8 cellular contexts compared by ENCODE assay signal in the genomic region with DNA sequence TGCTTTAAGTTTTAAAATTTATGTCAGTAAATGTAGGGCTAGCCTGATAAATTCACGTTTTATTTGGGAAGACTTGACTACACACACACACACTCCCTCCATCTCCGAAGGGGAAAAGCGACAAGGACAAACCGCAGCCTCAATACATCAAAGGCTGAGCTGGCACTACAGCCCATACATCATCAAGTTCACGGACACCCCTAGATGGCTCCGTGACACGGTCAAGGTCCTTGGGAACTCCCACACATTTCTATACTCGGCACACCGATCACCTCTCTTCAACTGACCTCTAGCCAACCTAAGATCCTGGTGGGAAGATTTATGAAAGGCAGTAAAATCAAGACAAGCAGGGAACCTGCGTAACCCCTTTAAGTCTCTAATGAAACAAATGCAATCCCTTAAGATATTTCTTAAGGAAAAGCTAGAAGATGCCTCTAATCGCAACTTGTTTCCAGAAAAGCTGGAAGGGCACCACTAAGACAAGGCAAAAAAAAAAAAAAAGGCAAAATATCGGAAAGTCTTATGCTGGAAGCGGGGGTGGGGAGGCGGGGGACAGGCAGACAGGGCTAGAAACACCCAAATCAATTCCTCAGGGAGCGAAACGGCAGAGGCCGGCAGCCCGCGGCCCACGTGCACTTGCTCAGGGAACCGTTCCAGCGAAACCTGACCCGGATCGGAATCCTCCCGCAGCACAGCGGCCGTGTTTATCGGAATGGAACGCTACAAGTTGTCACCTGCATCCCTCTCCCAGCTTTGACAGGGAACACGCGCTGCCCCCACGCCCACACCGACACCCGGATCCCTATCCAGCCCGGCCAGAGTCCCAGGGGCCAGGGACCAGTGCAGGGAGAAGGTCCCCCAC. TPM values are rescaled to one million over a fixed set of nuclear protein-coding genes. Genes with fewer than 3 reads are reported as not detected.
A peak's percentile ranks its signal among the peaks of the same experiment; 100 is the strongest.
DNase-seq lines count a peak whose midpoint lies in the region; ATAC-seq and TF ChIP-seq lines count a peak whose summit lies in the region.

No MANE protein-coding gene starts in this region.

- H3K4me3 ChIP-seq in WERI-Rb-1 (ENCODE audit: low read depth, low read length): peak overlapping the region; percentile 62
- peak overlapping the region; percentile 80 to 93 for H3K4me3 ChIP-seq in gastroesophageal sphincter
- H3K4me3 ChIP-seq in neural progenitor cell: peak overlapping the region; percentile 65

- H3K9me3 Mint-ChIP-seq in activated T-cell treated with anti-CD3 and anti-CD28 coated beads, Interleukin-2, amount 50 U/mL, for 24 hours: no peaks in the 10 kb centered on the region
- no peaks in the 10 kb centered on the region for H3K9me3 Mint-ChIP-seq in neural progenitor cell

- TF ChIP-seq CTCF in WERI-Rb-1 (IDR thresholded peaks at IDR 0.05; ENCODE audit: low read depth, low read length) (no peak), gastroesophageal sphincter (IDR thresholded peaks at IDR 0.05) (no peak), neural progenitor cell (IDR thresholded peaks at IDR 0.05) (no peak)

- H3K9me3 ChIP-seq in WERI-Rb-1 (ENCODE audit: severe bottlenecking): no peaks in the 10 kb centered on the region
- no peaks in the 10 kb centered on the region for H3K9me3 ChIP-seq in gastroesophageal sphincter
- H3K9me3 ChIP-seq in neural progenitor cell (ENCODE audit: low read depth): no peaks in the 10 kb centered on the region

- no peaks in the 10 kb centered on the region for H3K36me3 Mint-ChIP-seq in activated T-cell treated with anti-CD3 and anti-CD28 coated beads, Interleukin-2, amount 50 U/mL, for 24 hours (ENCODE audit: low read depth)
- H3K36me3 Mint-ChIP-seq in neural progenitor cell: no peaks in the 10 kb centered on the region

- no peak overlapping the region for H3K9ac ChIP-seq in neural progenitor cell

- no peak for ATAC-seq in gastroesophageal sphincter
- ATAC-seq in GM18873 (IDR thresholded peaks at IDR 0.05; ENCODE audit: low FRiP score, unreplicated experiment): no peak
- ATAC-seq in GM19328 (IDR thresholded peaks at IDR 0.05; ENCODE audit: unreplicated experiment): no peak

- no peaks in the 10 kb centered on the region for H3K79me2 ChIP-seq in neural progenitor cell (ENCODE audit: low read depth)

- no peaks in the 10 kb centered on the region for H3K36me3 ChIP-seq in WERI-Rb-1
- no peaks in the 10 kb centered on the region for H3K36me3 ChIP-seq in gastroesophageal sphincter
- no peaks in the 10 kb centered on the region for H3K36me3 ChIP-seq in neural progenitor cell

- no peak overlapping the region for H2AFZ ChIP-seq in neural progenitor cell (replicated peaks)

- H3K27ac Mint-ChIP-seq in activated T-cell treated with anti-CD3 and anti-CD28 coated beads, Interleukin-2, amount 50 U/mL, for 24 hours: no peak overlapping the region
- H3K27ac Mint-ChIP-seq in neural progenitor cell: no peak overlapping the region

- TF ChIP-seq POLR2A in gastroesophageal sphincter (IDR thresholded peaks at IDR 0.05): no peak

- 5 to 18% methylated on average over 15 to 18 of the region's 35 CpGs for WGBS in gastroesophageal sphincter (ENCODE audit: low coverage in 1 of 2), 2 donors

- H3K27me3 Mint-ChIP-seq in activated T-cell treated with anti-CD3 and anti-CD28 coated beads, Interleukin-2, amount 50 U/mL, for 24 hours: peaks cover 71% of the 10 kb centered on the region
- H3K27me3 Mint-ChIP-seq in neural progenitor cell (ENCODE audit: insufficient read depth, low read depth): peaks cover 40% of the 10 kb centered on the region

- no peaks in the 10 kb centered on the region for H3K27me3 ChIP-seq in WERI-Rb-1 (ENCODE audit: insufficient read depth, low read depth, severe bottlenecking)
- no peaks in the 10 kb centered on the region for H3K27me3 ChIP-seq in gastroesophageal sphincter
- H3K27me3 ChIP-seq in neural progenitor cell: peaks cover 98% of the 10 kb centered on the region

- peaks cover 14% of the 10 kb centered on the region for H4K20me1 ChIP-seq in neural progenitor cell (ENCODE audit: low read depth)

- H3K4me2 ChIP-seq in neural progenitor cell: peak overlapping the region; percentile 85

- H3K27ac ChIP-seq in WERI-Rb-1 (no peak overlapping the region), gastroesophageal sphincter (peak overlapping the region; percentile 60 to 88 (median 85)), neural progenitor cell (no peak overlapping the region)

- peaks cover 8% of the 10 kb centered on the region for H3F3A ChIP-seq in neural progenitor cell (ENCODE audit: low read depth)

- DNase-seq in activated T-cell treated with anti-CD3 and anti-CD28 coated beads, Interleukin-2, amount 50 U/mL, for 24 hours: peak; percentile 29
- DNase-seq in activated T-cell treated with anti-CD3 and anti-CD28 coated beads for 4 hours (no peak), WERI-Rb-1 (peak; percentile 21), neural progenitor cell (ENCODE audit: low spot score) (peak; percentile 58), SIG-M5 (lab: John Stamatoyannopoulos, UW) (no peak)

- H3K4me1 ChIP-seq in gastroesophageal sphincter (peaks cover 0 to 37% (median 0%) of the 10 kb centered on the region in 3 donors), neural progenitor cell (no peaks in the 10 kb centered on the region)

- peak overlapping the region; percentile 64 for H3K4me3 Mint-ChIP-seq in activated T-cell treated with anti-CD3 and anti-CD28 coated beads, Interleukin-2, amount 50 U/mL, for 24 hours
- H3K4me3 Mint-ChIP-seq in neural progenitor cell: peak overlapping the region; percentile 86

- peaks cover 15% of the 10 kb centered on the region for H3K4me1 Mint-ChIP-seq in activated T-cell treated with anti-CD3 and anti-CD28 coated beads, Interleukin-2, amount 50 U/mL, for 24 hours (ENCODE audit: low read depth)
- H3K4me1 Mint-ChIP-seq in neural progenitor cell: peaks cover 9% of the 10 kb centered on the region

- no peak for TF ChIP-seq EP300 in gastroesophageal sphincter (IDR thresholded peaks at IDR 0.05)

RNA-seq across cellular contexts. Expression of gene ARHGAP20, which starts 1.5 kb away (rescaled TPM):
- total RNA-seq in gastroesophageal sphincter (10 to 100 TPM in 1 of 4 donors, 1 to 10 TPM in 3; 5.3 to 34.6 (median 7.0) TPM), neural progenitor cell (ENCODE audit: low replicate concordance) (not detected in 2 replicates)

Comparison
In these comparisons a context has a peak if more than half of its experiments do, and no peak if none do; other contexts are left out.
1. DNase-seq: peak in activated T-cell treated with anti-CD3 and anti-CD28 coated beads, Interleukin-2, amount 50 U/mL, for 24 hours (single experiment), WERI-Rb-1 (single experiment) and neural progenitor cell (single experiment); none in activated T-cell treated with anti-CD3 and anti-CD28 coated beads for 4 hours (single experiment) and SIG-M5 (single experiment).
2. H3K27ac ChIP-seq: peak in gastroesophageal sphincter (4 of 4); none in WERI-Rb-1 (single experiment) and neural progenitor cell (single experiment).
3. Peak in every context shown above with its lines, with median percentiles within 50 percentile points of each other: H3K4me3 ChIP-seq.